In the genomic region with DNA sequence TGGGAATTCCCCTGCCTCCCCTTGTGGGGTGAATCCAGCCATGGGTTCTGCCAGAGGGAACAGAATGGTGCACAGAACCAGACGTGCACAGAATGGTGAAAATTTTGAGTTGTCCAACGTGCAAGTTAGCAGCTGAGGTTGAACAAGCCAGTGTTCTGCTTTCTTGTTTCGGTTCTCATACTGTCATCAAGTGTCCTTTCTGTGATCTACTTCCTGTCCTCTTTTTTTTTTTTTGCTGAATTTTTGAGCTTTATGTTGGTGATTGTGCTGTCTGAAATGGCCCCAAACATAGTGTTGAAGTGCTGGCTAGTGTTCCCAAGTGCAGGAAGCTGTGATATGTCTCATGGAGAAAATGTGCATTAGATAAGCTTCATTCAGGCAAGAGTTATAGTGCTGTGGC, we compare ENCODE assay signal across 14 cellular contexts. TPM values are rescaled to one million over a fixed set of nuclear protein-coding genes. Genes with fewer than 3 reads are reported as not detected.
DNase-seq lines count a peak whose midpoint lies in the region; ATAC-seq and TF ChIP-seq lines count a peak whose summit lies in the region.
"Had no signal": no experiment of that assay in that cellular context is flagged by ENCODE, and none has a peak within 500 bp of the region (broad histone marks: within the 10 kb centered on the region; RNA-seq: fewer than 3 reads in every experiment).

No MANE protein-coding gene starts in this region.

- no peaks in the 10 kb centered on the region; the same call in 1 of the 2 replicates for H3K27me3 ChIP-seq in SU-DHL-6 (ENCODE audit: low read length)

- no peak overlapping the region for H3K4me3 Mint-ChIP-seq in T-helper 2 cell treated with Interferon-gamma antibody and Interleukin-4, amounts not matched to agents 5 μg/mL and 100 μg/mL, for 36 hours
- H3K4me3 Mint-ChIP-seq in type B pancreatic cell: no peak overlapping the region
- H3K4me3 Mint-ChIP-seq: activated CD4-positive, alpha-beta T cell treated with anti-CD3 and anti-CD28 coated beads for 36 hours had no signal

- no peaks in the 10 kb centered on the region for H3F3A ChIP-seq in SU-DHL-6 (ENCODE audit: insufficient read depth)

- no peak overlapping the region for H3K4me3 ChIP-seq in SU-DHL-6 (ENCODE audit: insufficient read depth, low read length, poor library complexity, severe bottlenecking)

- H3K9me3 Mint-ChIP-seq in T-helper 2 cell treated with Interferon-gamma antibody and Interleukin-4, amounts not matched to agents 5 μg/mL and 100 μg/mL, for 36 hours: no peaks in the 10 kb centered on the region
- H3K9me3 Mint-ChIP-seq in type B pancreatic cell: no peaks in the 10 kb centered on the region

- DNase-seq in GM13977 (ENCODE audit: low spot score): peak; percentile 68
- no peak for DNase-seq in T-helper 2 cell treated with Interferon-gamma antibody and Interleukin-4, amounts not matched to agents 5 μg/mL and 100 μg/mL, for 36 hours (ENCODE audit: low spot score)
- DNase-seq in activated CD4-positive, alpha-beta T cell treated with anti-CD3 and anti-CD28 coated beads, Interleukin-2, amount 50 U/mL, for 4 hours: no peak
- no peak for DNase-seq in activated naive CD4-positive, alpha-beta T cell treated with anti-CD3 and anti-CD28 coated beads, Interleukin-2, amount 50 U/mL, for 16 hours
- DNase-seq in type B pancreatic cell (ENCODE audit: extremely low spot score, unreplicated experiment): no peak
- DNase-seq: activated CD4-positive, alpha-beta T cell treated with anti-CD3 and anti-CD28 coated beads for 36 hours; activated naive CD4-positive, alpha-beta T cell treated with Interleukin-2 at 50 U/mL for 16 hours; foreskin melanocyte; H7; IMR-90; NCI-H2107 had no signal

- H3K27ac ChIP-seq in SU-DHL-6 (ENCODE audit: low read depth, low read length): no peak overlapping the region

- H3K4me1 Mint-ChIP-seq in T-helper 2 cell treated with Interferon-gamma antibody and Interleukin-4, amounts not matched to agents 5 μg/mL and 100 μg/mL, for 36 hours (ENCODE audit: low read depth): no peaks in the 10 kb centered on the region
- H3K4me1 Mint-ChIP-seq in type B pancreatic cell (ENCODE audit: unreplicated experiment): no peaks in the 10 kb centered on the region
- H3K4me1 Mint-ChIP-seq: activated CD4-positive, alpha-beta T cell treated with anti-CD3 and anti-CD28 coated beads for 36 hours had no signal

- H3K36me3 ChIP-seq in SU-DHL-6 (ENCODE audit: low read length): no peaks in the 10 kb centered on the region

- no peak overlapping the region for H3K9ac ChIP-seq in SU-DHL-6 (ENCODE audit: low read length)

- peaks cover 13% of the 10 kb centered on the region for H3K27me3 Mint-ChIP-seq in T-helper 2 cell treated with Interferon-gamma antibody and Interleukin-4, amounts not matched to agents 5 μg/mL and 100 μg/mL, for 36 hours (ENCODE audit: low read depth)
- peaks cover 10% of the 10 kb centered on the region for H3K27me3 Mint-ChIP-seq in type B pancreatic cell

- in situ Hi-C loops in GM13977 (cut with MboI; ENCODE audit: low pct_unique_long_range_greater_than_20kb, low sequenced_read_pairs, unreplicated experiment): no loop called here

- peak overlapping the region; percentile 16 for H3K4me2 ChIP-seq in SU-DHL-6 (ENCODE audit: low read depth, low read length, poor library complexity, severe bottlenecking)

- peak overlapping the region; percentile 38 for H2AFZ ChIP-seq in SU-DHL-6 (ENCODE audit: low read depth, low read length, severe bottlenecking)

- no peaks in the 10 kb centered on the region for H4K20me1 ChIP-seq in SU-DHL-6 (ENCODE audit: low read depth, low read length)

- peak; percentile 74 for ATAC-seq in GM21381 (IDR thresholded peaks at IDR 0.05; ENCODE audit: unreplicated experiment)
- peak; percentile 81 for ATAC-seq in HG03280 (IDR thresholded peaks at IDR 0.05; ENCODE audit: unreplicated experiment)
- ATAC-seq: activated CD4-positive, alpha-beta T cell treated with anti-CD3 and anti-CD28 coated beads for 36 hours had no signal

- no peaks in the 10 kb centered on the region for H3K9me3 ChIP-seq in SU-DHL-6 (ENCODE audit: insufficient read depth, low read length)

- TF ChIP-seq CTCF in GM13977 (IDR thresholded peaks at IDR 0.05; ENCODE audit: extremely low read depth, insufficient read depth, missing control alignments): no peak
- no peak for TF ChIP-seq CTCF in SU-DHL-6 (IDR thresholded peaks at IDR 0.05; ENCODE audit: insufficient read depth, low read length, poor library complexity, severe bottlenecking)
- no peak for TF ChIP-seq CTCF in type B pancreatic cell (conservative IDR thresholded peaks at IDR 0.05)

- H3K36me3 Mint-ChIP-seq in T-helper 2 cell treated with Interferon-gamma antibody and Interleukin-4, amounts not matched to agents 5 μg/mL and 100 μg/mL, for 36 hours (ENCODE audit: low read depth): no peaks in the 10 kb centered on the region
- H3K36me3 Mint-ChIP-seq in type B pancreatic cell: no peaks in the 10 kb centered on the region

- no peak overlapping the region for H3K27ac Mint-ChIP-seq in T-helper 2 cell treated with Interferon-gamma antibody and Interleukin-4, amounts not matched to agents 5 μg/mL and 100 μg/mL, for 36 hours
- H3K27ac Mint-ChIP-seq in type B pancreatic cell: no peak overlapping the region
- H3K27ac Mint-ChIP-seq: activated CD4-positive, alpha-beta T cell treated with anti-CD3 and anti-CD28 coated beads for 36 hours had no signal

- H3K79me2 ChIP-seq in SU-DHL-6 (ENCODE audit: insufficient read depth, low read length): no peaks in the 10 kb centered on the region

- no peaks in the 10 kb centered on the region for H3K9me2 ChIP-seq in SU-DHL-6 (replicated peaks; ENCODE audit: insufficient read depth, low read length)

RNA-seq across cellular contexts. Expression of a gene that starts 21.6 kb away (rescaled TPM):
- 6.4 and 14.1 TPM in 2 replicates for total RNA-seq in type B pancreatic cell (ENCODE audit: low replicate concordance)
